23 cellular contexts compared by ENCODE assay signal in genomic region chrX:94854251-94854650, GRCh38.
"Had no signal": no experiment of that assay in that cellular context is flagged by ENCODE, and none has a peak within 500 bp of the region (broad histone marks: within the 10 kb centered on the region; RNA-seq: fewer than 3 reads in every experiment).

No MANE protein-coding gene starts in this region.

- H3K36me3 ChIP-seq: colonic mucosa, esophagus squamous epithelium, gastroesophageal sphincter, neutrophil, right lobe of liver, spleen, tibial artery had no signal

- H3K9me3 ChIP-seq: colonic mucosa, esophagus squamous epithelium, gastroesophageal sphincter, neutrophil, psoas muscle, right lobe of liver, spleen, tibial artery had no signal

- H3K4me3 ChIP-seq: colonic mucosa, esophagus squamous epithelium, gastroesophageal sphincter, lung, mucosa of descending colon, psoas muscle, right lobe of liver, spleen, tibial artery had no signal

- H3K27ac ChIP-seq: colonic mucosa, esophagus squamous epithelium, gastroesophageal sphincter, neutrophil, psoas muscle, right lobe of liver, spleen, tibial artery had no signal

- DNase-seq: colonic mucosa; effector memory CD4-positive, alpha-beta T cell; esophagus squamous epithelium; foreskin fibroblast; glutamatergic neuron; immature natural killer cell; kidney; left cardiac atrium; left ventricle myocardium superior; mesenchymal stem cell; mucosa of descending colon; naive thymus-derived CD8-positive, alpha-beta T cell; psoas muscle; retina; right lobe of liver; spleen; stimulated activated CD4-positive, alpha-beta T cell treated with anti-CD3 and anti-CD28 coated beads, Interleukin-15, amount 100 ng/mL, for 24 hours; stimulated activated CD4-positive, alpha-beta T cell treated with anti-CD3 and anti-CD28 coated beads, Interleukin-1b, Interleukin-23, amount 100 ng/mL, for 48 hours; stimulated activated CD4-positive, alpha-beta T cell treated with anti-CD3 and anti-CD28 coated beads, Interleukin-4, amount 100 ng/mL, for 24 hours; tibial artery had no signal

- H3K27me3 ChIP-seq: colonic mucosa, esophagus squamous epithelium, gastroesophageal sphincter, neutrophil, spleen, tibial artery had no signal

- H3K4me1 ChIP-seq: colonic mucosa, esophagus squamous epithelium, gastroesophageal sphincter, psoas muscle, right lobe of liver, spleen, tibial artery had no signal
